In genomic region chr20:16639027-16639941, GRCh38 we compare ENCODE assay signal across 1 cellular context.
TF ChIP-seq lines count a peak whose summit lies in the region.

No MANE protein-coding gene starts in this region.

TF ChIP-seq in GM23338, 12 proteins besides CTCF, POLR2A, EP300 and RAD21 (continued from another document):
- TF ChIP-seq EZH2 (IDR thresholded peaks at IDR 0.05; ENCODE audit: low read depth, unreplicated experiment): no peak
- no peak for TF ChIP-seq NANOG (IDR thresholded peaks at IDR 0.05; ENCODE audit: borderline replicate concordance)
- no peak for TF ChIP-seq ZNF462 (CRISPR knock-in tag; IDR thresholded peaks at IDR 0.05)
- TF ChIP-seq CREB1 (CRISPR knock-in tag; IDR thresholded peaks at IDR 0.05; ENCODE audit: low read depth): no peak
TF ChIP-seq in GM23338: peak in this region for 0.
